11 cellular contexts compared by ENCODE assay signal in the genomic region with DNA sequence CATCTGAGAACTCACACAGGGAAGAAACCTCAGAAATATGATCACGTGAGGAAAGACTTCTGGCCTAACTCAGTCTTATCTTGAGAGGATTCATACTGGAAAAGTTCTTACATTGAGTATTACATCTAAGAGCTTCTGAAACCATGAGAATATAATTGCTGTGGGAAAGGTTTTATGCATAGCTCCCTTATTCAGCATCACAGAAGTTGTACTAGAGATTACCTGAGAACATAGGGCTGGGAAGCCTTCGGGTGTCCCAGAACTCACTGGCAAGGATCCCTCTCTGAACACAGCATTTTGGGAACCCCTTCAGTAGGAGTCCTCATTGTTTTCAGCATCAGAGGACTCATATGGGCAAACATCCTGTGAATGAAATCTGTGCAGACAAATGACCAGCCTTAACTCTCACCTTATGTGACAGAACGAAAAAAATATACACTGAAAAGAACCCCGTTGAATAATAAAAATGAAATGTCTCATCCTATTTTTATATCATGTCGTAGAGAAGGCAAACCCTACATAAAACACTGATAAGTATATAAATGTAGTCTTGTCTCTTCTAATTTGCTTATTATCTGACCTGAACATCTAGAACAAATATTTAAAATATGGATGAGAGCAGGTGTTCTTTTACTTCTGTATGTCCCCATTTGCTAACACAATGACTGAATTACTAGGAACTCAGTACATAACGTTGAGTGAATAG. TPM values are rescaled to one million over a fixed set of nuclear protein-coding genes. Genes with fewer than 3 reads are reported as not detected.
A peak's percentile ranks its signal among the peaks of the same experiment; 100 is the strongest.
DNase-seq lines count a peak whose midpoint lies in the region; ATAC-seq and TF ChIP-seq lines count a peak whose summit lies in the region.
"Had no signal": no experiment of that assay in that cellular context is flagged by ENCODE, and none has a peak within 500 bp of the region (broad histone marks: within the 10 kb centered on the region; RNA-seq: fewer than 3 reads in every experiment).

No MANE protein-coding gene starts in this region.

- H3K27me3 ChIP-seq in CD4-positive, CD25-positive, alpha-beta regulatory T cell (ENCODE audit: control insufficient read depth, insufficient read depth, low read length): no peaks in the 10 kb centered on the region
- H3K27me3 ChIP-seq in PC-9 (ENCODE audit: insufficient read depth, low read depth): no peaks in the 10 kb centered on the region
- no peaks in the 10 kb centered on the region for H3K27me3 ChIP-seq in MG63

- no TSS peak for BruUV-seq in PC-9 (replicated peaks; lab: Mats Ljungman, UMichigan)

- peaks cover 10% of the 10 kb centered on the region for H3F3A ChIP-seq in PC-9 (ENCODE audit: insufficient read depth, low read depth)

- intact Hi-C loops in PC-9 (cut with micrococcal nuclease; ENCODE audit: unreplicated experiment): no loop called here

- no peaks in the 10 kb centered on the region for H3K79me2 ChIP-seq in PC-9 (ENCODE audit: low read depth)

- peak in 1 of 3 donors; percentile 35 for DNase-seq in CD4-positive, CD25-positive, alpha-beta regulatory T cell
- peak; percentile 23 for DNase-seq in H4 (ENCODE audit: low spot score)
- peak; percentile 13 to 71 for DNase-seq in PC-9
- peak; percentile 37 for DNase-seq in fibroblast of villous mesenchyme (ENCODE audit: low read depth)
- DNase-seq in MG63: no peak
- DNase-seq in GF-D8 (lab: John Stamatoyannopoulos, UW): no peak
- no peak for DNase-seq in activated CD4-positive, alpha-beta memory T cell treated with anti-CD3 and anti-CD28 coated beads, Interleukin-2, amount 10 ng/mL, durations not matched to agents 7 days and 5 days
- DNase-seq in superior temporal gyrus (ENCODE audit: extremely low spot score): no peak
- DNase-seq: NCI-H2171; stimulated activated naive CD4-positive, alpha-beta T cell treated with Interleukin-2 at 50 U/mL for 16 hours had no signal

- H4K20me1 ChIP-seq in PC-9 (ENCODE audit: insufficient read depth): no peaks in the 10 kb centered on the region

- H3K27ac Mint-ChIP-seq in CD4-positive, CD25-positive, alpha-beta regulatory T cell: no peak overlapping the region
- H3K27ac Mint-ChIP-seq in activated CD4-positive, alpha-beta memory T cell treated with anti-CD3 and anti-CD28 coated beads, Interleukin-2, amount 10 ng/mL, durations not matched to agents 7 days and 5 days: no peak overlapping the region

- CTCF ChIA-PET in PC-9 (lab: Charles Lee): no interaction called here
- CTCF ChIA-PET in activated CD4-positive, alpha-beta memory T cell treated with anti-CD3 and anti-CD28 coated beads, Interleukin-2, amount 10 ng/mL, durations not matched to agents 7 days and 5 days (lab: Charles Lee): no interaction called here

- H2AFZ ChIP-seq in PC-9: no peak overlapping the region

- no peak overlapping the region for H3K27ac ChIP-seq in CD4-positive, CD25-positive, alpha-beta regulatory T cell (ENCODE audit: insufficient read depth, low read length, poor library complexity, severe bottlenecking)
- no peak overlapping the region for H3K27ac ChIP-seq in PC-9
- H3K27ac ChIP-seq: SK-N-MC had no signal

- no peaks in the 10 kb centered on the region for H3K4me1 ChIP-seq in CD4-positive, CD25-positive, alpha-beta regulatory T cell (ENCODE audit: control insufficient read depth, insufficient read depth, low read length, poor library complexity, severe bottlenecking)
- no peaks in the 10 kb centered on the region for H3K4me1 ChIP-seq in PC-9 (replicated peaks; ENCODE audit: insufficient read depth)

- no peak overlapping the region for H3K4me2 ChIP-seq in PC-9

- peaks cover 0 to 90% (median 41%) of the 10 kb centered on the region in 7 donors for H3K9me3 Mint-ChIP-seq in CD4-positive, CD25-positive, alpha-beta regulatory T cell
- peaks cover 69% of the 10 kb centered on the region for H3K9me3 Mint-ChIP-seq in activated CD4-positive, alpha-beta memory T cell treated with anti-CD3 and anti-CD28 coated beads, Interleukin-2, amount 10 ng/mL, durations not matched to agents 7 days and 5 days

- peaks cover 80% of the 10 kb centered on the region for H3K36me3 ChIP-seq in CD4-positive, CD25-positive, alpha-beta regulatory T cell (ENCODE audit: control insufficient read depth, insufficient read depth, low read length)
- peaks cover 89% of the 10 kb centered on the region for H3K36me3 ChIP-seq in PC-9 (ENCODE audit: low read depth)
- peaks cover 9% of the 10 kb centered on the region for H3K36me3 ChIP-seq in MG63

- peak overlapping the region; percentile 10 for H3K4me3 ChIP-seq in CD4-positive, CD25-positive, alpha-beta regulatory T cell (ENCODE audit: low read depth, low read length)
- H3K4me3 ChIP-seq in PC-9 (peak overlapping the region; percentile 2; the same call in 1 of the 2 replicates), fibroblast of villous mesenchyme (ENCODE audit: low read depth, low read length) (no peak overlapping the region), MG63 (no peak overlapping the region)
- H3K4me3 ChIP-seq: SK-N-MC had no signal

- H3K9me3 ChIP-seq in CD4-positive, CD25-positive, alpha-beta regulatory T cell (ENCODE audit: control insufficient read depth in 2 of 2, low read length in 2 of 2): peaks cover 90 to 99% of the 10 kb centered on the region in 2 experiments
- H3K9me3 ChIP-seq in PC-9 (ENCODE audit: insufficient read depth, low read depth) (peaks cover 96% of the 10 kb centered on the region), MG63 (peaks cover 59% of the 10 kb centered on the region)

- no peak overlapping the region for H3K4me3 Mint-ChIP-seq in CD4-positive, CD25-positive, alpha-beta regulatory T cell
- H3K4me3 Mint-ChIP-seq in activated CD4-positive, alpha-beta memory T cell treated with anti-CD3 and anti-CD28 coated beads, Interleukin-2, amount 10 ng/mL, durations not matched to agents 7 days and 5 days: no peak overlapping the region

- ATAC-seq in CD4-positive, CD25-positive, alpha-beta regulatory T cell (ENCODE audit: low read depth in 2 of 2): no peak

- H3K4me1 Mint-ChIP-seq in CD4-positive, CD25-positive, alpha-beta regulatory T cell: peaks cover 0 to 3% (median 0%) of the 10 kb centered on the region in 4 donors
- H3K4me1 Mint-ChIP-seq in activated CD4-positive, alpha-beta memory T cell treated with anti-CD3 and anti-CD28 coated beads, Interleukin-2, amount 10 ng/mL, durations not matched to agents 7 days and 5 days: no peaks in the 10 kb centered on the region

- POLR2A ChIA-PET in PC-9 (lab: Charles Lee; ENCODE audit: unreplicated experiment): interaction anchor here (0.6 kb wide), 1 partner anchor 30 kb away, joined by 3 read pairs; no protein-coding TSS in a partner anchor
- POLR2A ChIA-PET in activated CD4-positive, alpha-beta memory T cell treated with anti-CD3 and anti-CD28 coated beads, Interleukin-2, amount 10 ng/mL, durations not matched to agents 7 days and 5 days (lab: Charles Lee): interaction anchor here (1.3 kb wide), 1 partner anchor 13 kb away, joined by 9 read pairs; no protein-coding TSS in a partner anchor

- H3K27me3 Mint-ChIP-seq in CD4-positive, CD25-positive, alpha-beta regulatory T cell: no peaks in the 10 kb centered on the region
- H3K27me3 Mint-ChIP-seq in activated CD4-positive, alpha-beta memory T cell treated with anti-CD3 and anti-CD28 coated beads, Interleukin-2, amount 10 ng/mL, durations not matched to agents 7 days and 5 days: no peaks in the 10 kb centered on the region

- TF ChIP-seq CTCF in PC-9 (conservative IDR thresholded peaks at IDR 0.05) (no peak), fibroblast of villous mesenchyme (IDR thresholded peaks at IDR 0.05; ENCODE audit: insufficient read depth, low read depth, low read length) (no peak)

- H3K9me2 ChIP-seq in PC-9 (ENCODE audit: insufficient read depth): no peaks in the 10 kb centered on the region

- peaks cover 65% of the 10 kb centered on the region for H3K36me3 Mint-ChIP-seq in CD4-positive, CD25-positive, alpha-beta regulatory T cell
- peaks cover 91% of the 10 kb centered on the region for H3K36me3 Mint-ChIP-seq in activated CD4-positive, alpha-beta memory T cell treated with anti-CD3 and anti-CD28 coated beads, Interleukin-2, amount 10 ng/mL, durations not matched to agents 7 days and 5 days (ENCODE audit: low read depth)

RNA-seq across cellular contexts. Expression of a gene that starts 14.2 kb away (rescaled TPM):
- total RNA-seq in CD4-positive, CD25-positive, alpha-beta regulatory T cell: 32.8 TPM
- 10 to 100 TPM; 31.8 to 45.1 (median 38.2) TPM for polyA plus RNA-seq in CD4-positive, CD25-positive, alpha-beta regulatory T cell
- total RNA-seq in H4 (2014; rRNA removed; shearing (Covaris generic)): 14.5 and 22.8 TPM in 2 replicates
- total RNA-seq in PC-9 (2021) (34.3 and 36.4 TPM in 2 replicates), fibroblast of villous mesenchyme (12.9 and 17.7 TPM in 2 replicates)
- 4.7 and 5.4 TPM in 2 replicates for total RNA-seq in MG63 (2014; rRNA removed; shearing (Covaris generic); ENCODE audit: low replicate concordance)
- total RNA-seq in activated CD4-positive, alpha-beta memory T cell treated with anti-CD3 and anti-CD28 coated beads, Interleukin-2, amount 10 ng/mL, durations not matched to agents 7 days and 5 days: 10 to 100 TPM; 27.0 to 29.2 TPM

RNA-seq across cellular contexts. Expression of a gene that starts 31.6 kb away (rescaled TPM):
- total RNA-seq in CD4-positive, CD25-positive, alpha-beta regulatory T cell: 11.6 TPM
- 10 to 100 TPM; 16.2 to 20.8 (median 19.2) TPM for polyA plus RNA-seq in CD4-positive, CD25-positive, alpha-beta regulatory T cell
- total RNA-seq in H4 (2014; rRNA removed; shearing (Covaris generic)): 0.02 and 0.08 TPM in 2 replicates
- total RNA-seq in PC-9 (2021) (29.5 and 32.7 TPM in 2 replicates), fibroblast of villous mesenchyme (26.7 and 47.5 TPM in 2 replicates)
- total RNA-seq in MG63 (2014; rRNA removed; shearing (Covaris generic); ENCODE audit: low replicate concordance): 6.6 and 15.5 TPM in 2 replicates
- total RNA-seq in activated CD4-positive, alpha-beta memory T cell treated with anti-CD3 and anti-CD28 coated beads, Interleukin-2, amount 10 ng/mL, durations not matched to agents 7 days and 5 days: 10 to 100 TPM; 47.5 to 50.0 TPM

RNA-seq across cellular contexts. Expression of a gene that starts 46.5 kb away (rescaled TPM):
- total RNA-seq in CD4-positive, CD25-positive, alpha-beta regulatory T cell: 9.2 TPM
- polyA plus RNA-seq in CD4-positive, CD25-positive, alpha-beta regulatory T cell: 1 to 10 TPM; 2.9 to 9.4 (median 4.8) TPM
- total RNA-seq in H4 (2014; rRNA removed; shearing (Covaris generic)): 8.7 and 11.1 TPM in 2 replicates
- 10.6 and 16.1 TPM in 2 replicates for total RNA-seq in PC-9 (2021)
- 9.7 and 14.2 TPM in 2 replicates for total RNA-seq in fibroblast of villous mesenchyme
- 9.8 and 10.2 TPM in 2 replicates for total RNA-seq in MG63 (2014; rRNA removed; shearing (Covaris generic); ENCODE audit: low replicate concordance)
- total RNA-seq in activated CD4-positive, alpha-beta memory T cell treated with anti-CD3 and anti-CD28 coated beads, Interleukin-2, amount 10 ng/mL, durations not matched to agents 7 days and 5 days: 1 to 10 TPM; 4.5 to 4.6 TPM

Comparison
In these comparisons a context has a peak if more than half of its experiments do, and no peak if none do; other contexts are left out.
1. DNase-seq: peak in H4 (single experiment), PC-9 (2 of 2) and fibroblast of villous mesenchyme (single experiment); none in MG63 (single experiment), GF-D8 (single experiment), activated CD4-positive, alpha-beta memory T cell treated with anti-CD3 and anti-CD28 coated beads, Interleukin-2, amount 10 ng/mL, durations not matched to agents 7 days and 5 days (single experiment) and superior temporal gyrus (single experiment).
2. H3K4me3 ChIP-seq: peak in CD4-positive, CD25-positive, alpha-beta regulatory T cell (single experiment) and PC-9 (single experiment); none in fibroblast of villous mesenchyme (single experiment) and MG63 (single experiment).